Comparison of ENCODE assay signal across 31 cellular contexts in the genomic region with DNA sequence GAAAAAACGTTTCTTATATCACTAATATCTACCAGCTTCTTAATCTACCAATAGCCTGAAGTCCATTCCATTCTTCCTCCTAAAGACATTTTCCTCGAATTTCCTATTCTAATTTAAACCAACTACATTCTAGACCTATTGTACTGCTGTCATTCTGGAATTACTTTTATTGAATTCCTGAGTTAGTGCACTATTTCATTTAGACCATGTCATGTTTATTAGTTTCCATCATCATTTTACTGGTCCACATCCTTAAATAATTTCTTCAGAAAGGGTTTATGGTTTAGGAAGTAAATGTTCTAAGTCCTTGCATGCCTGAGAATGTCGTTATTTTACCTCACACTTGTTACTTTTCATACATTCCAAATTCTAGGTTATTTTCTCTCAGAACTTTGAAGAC. TPM values are rescaled to one million over a fixed set of nuclear protein-coding genes. Genes with fewer than 3 reads are reported as not detected.
"Had no signal": no experiment of that assay in that cellular context is flagged by ENCODE, and none has a peak within 500 bp of the region (broad histone marks: within the 10 kb centered on the region; RNA-seq: fewer than 3 reads in every experiment).

No MANE protein-coding gene starts in this region.

- H3K27me3 ChIP-seq: adrenal gland, ascending aorta, esophagus muscularis mucosa, foreskin keratinocyte, gastrocnemius medialis, heart left ventricle had no signal

- H3K4me1 ChIP-seq: adrenal gland, ascending aorta, foreskin keratinocyte, gastrocnemius medialis had no signal

- ATAC-seq: activated CD4-positive, CD25-positive, alpha-beta regulatory T cell treated with anti-CD3 and anti-CD28 coated beads, Interleukin-2, amount 50 U/mL, for 24 hours; activated CD8-positive, alpha-beta memory T cell treated with anti-CD3 and anti-CD28 coated beads, Interleukin-2, amount 10 ng/mL, durations not matched to agents 7 days and 5 days; activated CD8-positive, alpha-beta T cell treated with anti-CD3 and anti-CD28 coated beads, Interleukin-2, amount 10 ng/mL, durations not matched to agents 7 days and 5 days; activated naive CD8-positive, alpha-beta T cell treated with anti-CD3 and anti-CD28 coated beads, Interleukin-2, amount 50 U/mL, for 24 hours; effector memory CD8-positive, alpha-beta T cell; foreskin keratinocyte; gastrocnemius medialis; heart left ventricle; T-helper 17 cell had no signal

- FAIRE-seq: bronchial epithelial cell, colon had no signal

- H3K36me3 ChIP-seq: adrenal gland, esophagus muscularis mucosa, gastrocnemius medialis, heart left ventricle, WERI-Rb-1 had no signal

- DNase-seq: activated B cell treated with CpG ODN at 0.5 μM for 24 hours; activated CD4-positive, alpha-beta memory T cell treated with anti-CD3 and anti-CD28 coated beads for 36 hours; activated CD4-positive, alpha-beta T cell treated with anti-CD3 and anti-CD28 coated beads for 48 hours; activated CD8-positive, alpha-beta memory T cell treated with anti-CD3 and anti-CD28 coated beads, Interleukin-2, amount 10 ng/mL, durations not matched to agents 7 days and 5 days; activated CD8-positive, alpha-beta memory T cell treated with anti-CD3 and anti-CD28 coated beads, Interleukin-2, amount 50 U/mL, for 4 hours; activated CD8-positive, alpha-beta T cell treated with anti-CD3 and anti-CD28 coated beads, Interleukin-2, amount 10 ng/mL, durations not matched to agents 7 days and 5 days; activated effector memory CD4-positive, alpha-beta T cell treated with anti-CD3 and anti-CD28 coated beads, Interleukin-2, amount 50 U/mL, for 16 hours; activated naive CD4-positive, alpha-beta T cell treated with anti-CD3 and anti-CD28 coated beads for 36 hours; activated naive CD8-positive, alpha-beta T cell treated with anti-CD3 and anti-CD28 coated beads for 36 hours; activated naive CD8-positive, alpha-beta T cell treated with anti-CD3 and anti-CD28 coated beads, Interleukin-2, amount 50 U/mL, for 24 hours; activated T-cell treated with anti-CD3 and anti-CD28 coated beads, Interleukin-2, amount 50 U/mL, for 1 hour; activated T-cell treated with anti-CD3 and anti-CD28 coated beads, Interleukin-2, amount 50 U/mL, for 48 hours; adrenal gland; amygdala; cortex of kidney; dermis blood vessel endothelial cell; effector CD4-positive, alpha-beta T cell; effector memory CD8-positive, alpha-beta T cell; erythroblast; foreskin keratinocyte; gastrocnemius medialis; glutamatergic neuron; heart left ventricle; T-helper 17 cell; T1000; WERI-Rb-1 had no signal

- H3K27ac ChIP-seq: adrenal gland, ascending aorta, esophagus muscularis mucosa, foreskin keratinocyte, gastrocnemius medialis, heart left ventricle, WERI-Rb-1 had no signal

- H3K4me3 ChIP-seq: adrenal gland, ascending aorta, esophagus muscularis mucosa, gastrocnemius medialis, heart left ventricle had no signal

- H3K9me3 ChIP-seq: adrenal gland, esophagus muscularis mucosa, gastrocnemius medialis had no signal

RNA-seq across cellular contexts. Expression of a gene that starts 13.2 kb away (rescaled TPM):
- total RNA-seq: activated CD8-positive, alpha-beta T cell treated with anti-CD3 and anti-CD28 coated beads, Interleukin-2, amount 10 ng/mL, durations not matched to agents 7 days and 5 days had no signal
